ENCODE assay signal across 11 cellular contexts in the genomic region with DNA sequence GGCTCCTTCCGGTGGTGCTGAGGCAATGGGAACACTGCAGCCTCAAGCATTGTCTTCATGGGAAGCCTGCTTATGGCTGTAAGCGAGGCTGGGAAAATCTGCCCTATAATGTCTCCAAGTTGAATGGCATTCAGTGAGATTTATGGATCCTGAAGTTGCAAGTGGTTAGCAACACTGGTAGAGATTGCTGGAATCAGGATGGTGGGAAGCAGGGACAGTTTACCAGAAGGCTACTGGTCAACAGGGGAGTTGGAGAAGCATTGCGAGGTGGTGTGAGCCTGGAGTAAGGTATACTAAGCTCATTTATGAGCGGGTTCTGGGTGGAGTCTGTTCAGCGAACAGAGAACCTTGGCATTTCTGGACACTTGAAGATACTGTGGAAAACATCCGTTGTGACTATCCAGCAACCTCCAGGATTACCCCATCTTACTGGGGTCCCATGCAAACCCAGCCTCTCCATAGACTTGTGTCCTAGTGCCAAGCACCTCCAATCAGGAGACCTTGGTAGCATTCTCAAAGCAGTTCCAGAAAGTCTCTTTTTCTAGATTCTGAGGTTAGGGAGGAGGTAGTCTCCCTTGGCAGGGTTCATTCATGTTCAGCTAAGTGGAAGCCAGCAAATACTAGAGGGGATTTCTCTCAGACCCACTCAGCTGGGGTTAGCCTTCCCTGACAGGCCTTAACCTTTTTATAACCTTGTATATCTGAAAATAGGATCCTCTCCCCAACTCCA. TPM values are rescaled to one million over a fixed set of nuclear protein-coding genes. Genes with fewer than 3 reads are reported as not detected.
DNase-seq lines count a peak whose midpoint lies in the region; ATAC-seq and TF ChIP-seq lines count a peak whose summit lies in the region.
"Had no signal": no experiment of that assay in that cellular context is flagged by ENCODE, and none has a peak within 500 bp of the region (broad histone marks: within the 10 kb centered on the region; RNA-seq: fewer than 3 reads in every experiment).

No MANE protein-coding gene starts in this region.

- H3K27me3 Mint-ChIP-seq in CD4-positive, alpha-beta T cell = no peaks in the 10 kb centered on the region
- peaks cover 28% of the 10 kb centered on the region for H3K27me3 Mint-ChIP-seq in GM23338 (ENCODE audit: insufficient read depth, low read depth, poor library complexity)
- H3K27me3 Mint-ChIP-seq in activated B cell treated with CpG ODN at 0.5 μM for 24 hours = no peaks in the 10 kb centered on the region
- H3K27me3 Mint-ChIP-seq in immature natural killer cell (ENCODE audit: low read depth in 3 of 3) = peaks cover 1 to 6% (median 4%) of the 10 kb centered on the region in 3 donors

- intact Hi-C loops in CD4-positive, alpha-beta T cell (cut with DNase I, micrococcal nuclease) = no loop called here
- intact Hi-C loops in activated B cell treated with CpG ODN at 0.5 μM for 24 hours (cut with micrococcal nuclease) (no loop called here), dorsolateral prefrontal cortex (cut with DNase I) (loop anchor here in 1 of 2 donors (10.0 kb wide), 1 partner anchor 901 kb away; no protein-coding TSS in a partner anchor)

- H3K9me3 ChIP-seq in CD4-positive, alpha-beta T cell (ENCODE audit: control insufficient read depth, low read length) = no peaks in the 10 kb centered on the region

- peaks cover 36% of the 10 kb centered on the region for H4K20me1 ChIP-seq in GM23338 (replicated peaks; ENCODE audit: insufficient read depth)

- peaks cover 80% of the 10 kb centered on the region for H3F3A ChIP-seq in GM23338 (replicated peaks; ENCODE audit: low read depth)

- ATAC-seq in CD4-positive, alpha-beta T cell (ENCODE audit: poor library complexity) = peak; percentile 11
- ATAC-seq in GM23338 = no peak
- peak; percentile 8 for ATAC-seq in activated B cell treated with CpG ODN at 0.5 μM for 24 hours (ENCODE audit: low read depth)
- ATAC-seq in GM18519 (IDR thresholded peaks at IDR 0.05; ENCODE audit: low FRiP score, unreplicated experiment) = no peak
- no peak for ATAC-seq in HG03280 (IDR thresholded peaks at IDR 0.05; ENCODE audit: unreplicated experiment)

- H3K36me3 ChIP-seq in GM23338 (ENCODE audit: insufficient read depth) = peaks cover 49% of the 10 kb centered on the region

- H3K4me1 Mint-ChIP-seq in CD4-positive, alpha-beta T cell (ENCODE audit: low read depth) = peaks cover 30% of the 10 kb centered on the region
- peaks cover 36% of the 10 kb centered on the region for H3K4me1 Mint-ChIP-seq in GM23338
- H3K4me1 Mint-ChIP-seq in activated B cell treated with CpG ODN at 0.5 μM for 24 hours = peaks cover 30% of the 10 kb centered on the region
- peaks cover 16 to 38% of the 10 kb centered on the region in 2 donors for H3K4me1 Mint-ChIP-seq in immature natural killer cell

- no peak overlapping the region for H2AFZ ChIP-seq in GM23338

- H3K36me3 Mint-ChIP-seq in CD4-positive, alpha-beta T cell (ENCODE audit: low read depth) = peaks cover 62% of the 10 kb centered on the region
- H3K36me3 Mint-ChIP-seq in GM23338 (ENCODE audit: low read depth) (peaks cover 67% of the 10 kb centered on the region), activated B cell treated with CpG ODN at 0.5 μM for 24 hours (ENCODE audit: low read depth) (peaks cover 65% of the 10 kb centered on the region), immature natural killer cell (peaks cover 4 to 52% (median 26%) of the 10 kb centered on the region in 3 donors)

- peak overlapping the region; percentile 19 for H3K27ac Mint-ChIP-seq in CD4-positive, alpha-beta T cell
- H3K27ac Mint-ChIP-seq in GM23338 (peak overlapping the region; percentile 27), activated B cell treated with CpG ODN at 0.5 μM for 24 hours (peak overlapping the region; percentile 43), immature natural killer cell (peak overlapping the region in 4 of 6 donors; percentile 11 to 74 (median 57))

- no peak for DNase-seq in CD4-positive, alpha-beta T cell
- DNase-seq in GM23338 (ENCODE audit: low spot score) = no peak
- no peak for DNase-seq in activated B cell treated with CpG ODN at 0.5 μM for 24 hours
- no peak for DNase-seq in immature natural killer cell
- DNase-seq in dorsolateral prefrontal cortex = no peak
- DNase-seq in Ammon's horn (ENCODE audit: low spot score) = no peak
- DNase-seq: activated CD4-positive, CD25-positive, alpha-beta regulatory T cell; caudate nucleus; occipital lobe had no signal

- H3K9me2 ChIP-seq in GM23338 (ENCODE audit: insufficient read depth) = no peaks in the 10 kb centered on the region

- no peaks in the 10 kb centered on the region for H3K27me3 ChIP-seq in CD4-positive, alpha-beta T cell (ENCODE audit: control insufficient read depth, insufficient read depth, low read length)
- H3K27me3 ChIP-seq in GM23338 (ENCODE audit: insufficient read depth) = no peaks in the 10 kb centered on the region
- no peaks in the 10 kb centered on the region for H3K27me3 ChIP-seq in dorsolateral prefrontal cortex

- no peaks in the 10 kb centered on the region for H3K9me3 Mint-ChIP-seq in CD4-positive, alpha-beta T cell
- H3K9me3 Mint-ChIP-seq in GM23338 = peaks cover 3% of the 10 kb centered on the region; the same call in 1 of the 3 replicates
- H3K9me3 Mint-ChIP-seq in activated B cell treated with CpG ODN at 0.5 μM for 24 hours = no peaks in the 10 kb centered on the region
- H3K9me3 Mint-ChIP-seq in immature natural killer cell = no peaks in the 10 kb centered on the region

- no peak overlapping the region for H3K4me3 Mint-ChIP-seq in CD4-positive, alpha-beta T cell
- H3K4me3 Mint-ChIP-seq in GM23338 (no peak overlapping the region; the same call in 2 of the 3 replicates), activated B cell treated with CpG ODN at 0.5 μM for 24 hours (no peak overlapping the region), immature natural killer cell (no peak overlapping the region)

- CTCF ChIA-PET in CD4-positive, alpha-beta T cell (lab: Charles Lee) = no interaction called here
- CTCF ChIA-PET in activated B cell treated with CpG ODN at 0.5 μM for 24 hours (lab: Charles Lee) = no interaction called here

- POLR2A ChIA-PET in CD4-positive, alpha-beta T cell (lab: Charles Lee) = no interaction called here
- POLR2A ChIA-PET in activated B cell treated with CpG ODN at 0.5 μM for 24 hours (lab: Charles Lee) = interaction anchor here (0.6 to 2.1 kb wide), 6 partner anchors 7 to 1082 kb away, joined by 3 to 15 read pairs (median 4); partner anchors contain the start of gene RPSA

- peaks cover 17% of the 10 kb centered on the region for H3K4me1 ChIP-seq in GM23338 (ENCODE audit: insufficient read depth)

- no peak for TF ChIP-seq CTCF in CD4-positive, alpha-beta T cell (IDR thresholded peaks at IDR 0.05)
- TF ChIP-seq CTCF in GM23338 (conservative IDR thresholded peaks at IDR 0.05; ENCODE audit: low read depth in 2 of 2) (no peak), activated B cell treated with CpG ODN at 0.5 μM for 24 hours (IDR thresholded peaks at IDR 0.05) (no peak), dorsolateral prefrontal cortex (IDR thresholded peaks at IDR 0.05 in 54 of 56, conservative IDR thresholded peaks at IDR 0.05 in 2 of 56; ENCODE audit: low read depth in 1 of 56, partially characterized antibody in 56 of 56) (no peak)

- H3K79me2 ChIP-seq in GM23338 (replicated peaks; ENCODE audit: insufficient read depth) = peaks cover 24% of the 10 kb centered on the region

- H3K27ac ChIP-seq in CD4-positive, alpha-beta T cell (ENCODE audit: low read depth, low read length) = no peak overlapping the region
- peak overlapping the region; percentile 80 for H3K27ac ChIP-seq in GM23338 (ENCODE audit: low read depth)
- H3K27ac ChIP-seq in dorsolateral prefrontal cortex = no peak overlapping the region

- no peak overlapping the region for H3K4me2 ChIP-seq in GM23338

- H3K4me3 ChIP-seq in GM23338 = no peak overlapping the region
- H3K4me3 ChIP-seq in dorsolateral prefrontal cortex = no peak overlapping the region

TF ChIP-seq in GM23338, 12 proteins besides CTCF, POLR2A, EP300 and RAD21 (continues in another document):
- TF ChIP-seq STAT1 (IDR thresholded peaks at IDR 0.05; ENCODE audit: unreplicated experiment) (no peak), EZH2phosphoT487 (IDR thresholded peaks at IDR 0.05; ENCODE audit: unreplicated experiment) (no peak), EZH2 (IDR thresholded peaks at IDR 0.05; ENCODE audit: low read depth, unreplicated experiment) (no peak), ZNF331 (CRISPR knock-in tag; IDR thresholded peaks at IDR 0.05; ENCODE audit: low read depth) (no peak)

RNA-seq across cellular contexts. Expression of gene RPSA, which starts 7.3 kb away (rescaled TPM):
- 1,000 to 10,000 TPM; 1,930 to 1,974 TPM for total RNA-seq in CD4-positive, alpha-beta T cell
- total RNA-seq in GM23338 (2014; rRNA removed; shearing (Covaris generic)) = 1,658 and 1,827 TPM in 2 replicates
- 1,591 and 1,731 TPM in 2 replicates for polyA plus RNA-seq in GM23338 (2016; fragmentation: Nextera tagmentation; extraction: Ambion mirVana)
- total RNA-seq in activated B cell treated with CpG ODN at 0.5 μM for 24 hours = 2,697 and 2,952 TPM in 2 replicates
- polyA plus RNA-seq in immature natural killer cell = 100 to 1,000 TPM; 496 to 820 (median 547) TPM
- total RNA-seq in dorsolateral prefrontal cortex = 100 to 1,000 TPM; 285 to 584 (median 399) TPM

RNA-seq across cellular contexts. Expression of gene SLC25A38, which starts 30.7 kb away (rescaled TPM):
- 10 to 100 TPM; 43.2 to 44.7 TPM for total RNA-seq in CD4-positive, alpha-beta T cell
- 35.9 and 61.9 TPM in 2 replicates for total RNA-seq in GM23338 (2014; rRNA removed; shearing (Covaris generic))
- polyA plus RNA-seq in GM23338 (2016; fragmentation: Nextera tagmentation; extraction: Ambion mirVana) (19.8 and 23.9 TPM in 2 replicates), immature natural killer cell (10 to 100 TPM; 32.1 to 55.0 (median 37.8) TPM)
- total RNA-seq in activated B cell treated with CpG ODN at 0.5 μM for 24 hours (51.6 and 52.9 TPM in 2 replicates), dorsolateral prefrontal cortex (10 to 100 TPM; 16.2 to 32.9 (median 23.4) TPM)

RNA-seq across cellular contexts. Expression of gene MOBP, which starts 53.6 kb away (rescaled TPM):
- total RNA-seq in CD4-positive, alpha-beta T cell = not detected
- total RNA-seq in GM23338 (2014; rRNA removed; shearing (Covaris generic)) = not detected in 2 replicates
- polyA plus RNA-seq in GM23338 (2016; fragmentation: Nextera tagmentation; extraction: Ambion mirVana) = not detected in 2 replicates
- 0.13 TPM in 1 of 2 replicates, not detected in the other for total RNA-seq in activated B cell treated with CpG ODN at 0.5 μM for 24 hours
- polyA plus RNA-seq in immature natural killer cell = not detected
- total RNA-seq in dorsolateral prefrontal cortex = 1,000 to 10,000 TPM in 11 of 120 experiments, 100 to 1,000 TPM in 101, 10 to 100 TPM in 8; 40.9 to 1,548 (median 379) TPM

Comparison
In these comparisons a context has a peak if more than half of its experiments do, and no peak if none do; other contexts are left out.
1. ATAC-seq: peak in CD4-positive, alpha-beta T cell (single experiment) and activated B cell treated with CpG ODN at 0.5 μM for 24 hours (single experiment); none in GM23338 (single experiment), GM18519 (single experiment) and HG03280 (single experiment).
2. RNA of gene MOBP, which starts 53.6 kb away (total RNA-seq): 40.9 to 1,548 TPM in dorsolateral prefrontal cortex; 0.13 TPM in activated B cell treated with CpG ODN at 0.5 μM for 24 hours, not detected in CD4-positive, alpha-beta T cell and not detected in GM23338; every median in the first group is over 10 times any median in the second.
3. Peak in every context shown above with its lines, with median percentiles within 50 percentile points of each other: H3K27ac Mint-ChIP-seq.